Comparison of ENCODE assay signal across 1 cellular context in genomic region chr16:56849690-56850680, GRCh38.
TF ChIP-seq lines count a peak whose summit lies in the region.

No MANE protein-coding gene starts in this region.

TF ChIP-seq in HepG2, 621 proteins besides CTCF, POLR2A, EP300 and RAD21 (continued from another document and continues in another):
- TF ChIP-seq ZNF574 (CRISPR knock-in tag; IDR thresholded peaks at IDR 0.05) (peak; percentile 46; the same call in 1 of the 2 replicates), GTF2F1 (IDR thresholded peaks at IDR 0.05; ENCODE audit: low read length) (no peak), CBX5 (CRISPR knock-in tag; IDR thresholded peaks at IDR 0.05; ENCODE audit: borderline replicate concordance) (no peak), WIZ (CRISPR knock-in tag; IDR thresholded peaks at IDR 0.05) (no peak), CHD2 (IDR thresholded peaks at IDR 0.05; ENCODE audit: low read depth, low read length) (no peak), ZNF256 (CRISPR knock-in tag; conservative IDR thresholded peaks at IDR 0.05) (no peak; the same call in 1 of the 2 replicates), ZNF576 (CRISPR knock-in tag; IDR thresholded peaks at IDR 0.05) (no peak), ZFAT (CRISPR knock-in tag; conservative IDR thresholded peaks at IDR 0.05) (no peak), ZNF639 (CRISPR knock-in tag; conservative IDR thresholded peaks at IDR 0.05) (peak; percentile 12; the same call in 1 of the 2 replicates), RELA (CRISPR knock-in tag; IDR thresholded peaks at IDR 0.05) (no peak), BRF2 (CRISPR knock-in tag; IDR thresholded peaks at IDR 0.05) (no peak), ETS1 (CRISPR knock-in tag; IDR thresholded peaks at IDR 0.05) (no peak; the same call in 1 of the 2 replicates), ZFP82 (CRISPR knock-in tag; IDR thresholded peaks at IDR 0.05; ENCODE audit: borderline replicate concordance) (no peak), ZMAT5 (CRISPR knock-in tag; IDR thresholded peaks at IDR 0.05; ENCODE audit: borderline replicate concordance, low read depth) (no peak), ZNF510 (CRISPR knock-in tag; IDR thresholded peaks at IDR 0.05; ENCODE audit: low read depth) (no peak), ZNF33A (CRISPR knock-in tag; IDR thresholded peaks at IDR 0.05; ENCODE audit: borderline replicate concordance) (no peak), CHCHD3 (CRISPR knock-in tag; IDR thresholded peaks at IDR 0.05) (no peak), RARA (CRISPR knock-in tag; IDR thresholded peaks at IDR 0.05) (peak; percentile 84), ZNF704 (CRISPR knock-in tag; IDR thresholded peaks at IDR 0.05; ENCODE audit: borderline replicate concordance) (no peak), SNAPC5 (CRISPR knock-in tag; IDR thresholded peaks at IDR 0.05; ENCODE audit: borderline replicate concordance) (peak; percentile 33; the same call in 1 of the 2 replicates), TCF7L2 (IDR thresholded peaks at IDR 0.05; ENCODE audit: low read depth, low read length) (no peak), ZKSCAN8 (CRISPR knock-in tag; IDR thresholded peaks at IDR 0.05; ENCODE audit: borderline replicate concordance) (0 out of 2 replicates have a peak, but pooled peaks have one; percentile 16), MNT (IDR thresholded peaks at IDR 0.05) (no peak), ZBTB1 (CRISPR knock-in tag; IDR thresholded peaks at IDR 0.05; ENCODE audit: borderline replicate concordance) (no peak), ARID5B (CRISPR knock-in tag; IDR thresholded peaks at IDR 0.05) (peak; percentile 73), TBX2 (CRISPR knock-in tag; IDR thresholded peaks at IDR 0.05; ENCODE audit: borderline replicate concordance) (peak; percentile 66; the same call in 1 of the 2 replicates), RFX1 (IDR thresholded peaks at IDR 0.05) (no peak), DR1 (CRISPR knock-in tag; IDR thresholded peaks at IDR 0.05) (0 out of 2 replicates have a peak, but pooled peaks have one; percentile 27), ZSCAN30 (CRISPR knock-in tag; IDR thresholded peaks at IDR 0.05) (no peak; the same call in 1 of the 2 replicates), REPIN1 (CRISPR knock-in tag; IDR thresholded peaks at IDR 0.05; ENCODE audit: borderline replicate concordance, low read depth) (no peak), ZNF446 (CRISPR knock-in tag; IDR thresholded peaks at IDR 0.05) (peak; percentile 27; the same call in 1 of the 2 replicates), ZSCAN29 (CRISPR knock-in tag; conservative IDR thresholded peaks at IDR 0.05) (peak; percentile 78; the same call in 1 of the 2 replicates), KMT2B (CRISPR knock-in tag; IDR thresholded peaks at IDR 0.05) (no peak), ZSCAN21 (CRISPR knock-in tag; IDR thresholded peaks at IDR 0.05; ENCODE audit: borderline replicate concordance) (no peak), ZNF609 (CRISPR knock-in tag; IDR thresholded peaks at IDR 0.05; ENCODE audit: borderline replicate concordance) (peak; percentile 65), ZNF841 (CRISPR knock-in tag; IDR thresholded peaks at IDR 0.05; ENCODE audit: borderline replicate concordance) (no peak), ZNF740 (CRISPR knock-in tag; IDR thresholded peaks at IDR 0.05) (no peak; the same call in 1 of the 2 replicates), HOXA9 (CRISPR knock-in tag; IDR thresholded peaks at IDR 0.05; ENCODE audit: borderline replicate concordance) (no peak), JUND (CRISPR knock-in tag; IDR thresholded peaks at IDR 0.05) (no peak), BHLHE40 (IDR thresholded peaks at IDR 0.05; ENCODE audit: low read length) (no peak)
